ENCODE assay signal across 8 cellular contexts in genomic region chr4:82905205-82905604, GRCh38. TPM values are rescaled to one million over a fixed set of nuclear protein-coding genes. Genes with fewer than 3 reads are reported as not detected.
DNase-seq lines count a peak whose midpoint lies in the region; ATAC-seq, FAIRE-seq and TF ChIP-seq lines count a peak whose summit lies in the region.

No MANE protein-coding gene starts in this region.

- no peaks in the 10 kb centered on the region for H3K27me3 ChIP-seq in mammary epithelial cell (ENCODE audit: insufficient read depth, low read length)
- no peaks in the 10 kb centered on the region for H3K27me3 ChIP-seq in heart right ventricle

- H3K36me3 ChIP-seq in mammary epithelial cell (ENCODE audit: insufficient read depth, low read length): peaks cover 2% of the 10 kb centered on the region
- peaks cover 0 to 56% (median 8%) of the 10 kb centered on the region in 9 donors for H3K36me3 ChIP-seq in heart right ventricle

- in situ Hi-C loops in mammary epithelial cell (cut with MboI; ENCODE audit: low sequenced_read_pairs in 2 of 2): no loop called here

- H3K79me2 ChIP-seq in mammary epithelial cell (ENCODE audit: insufficient read depth, low read length): peaks cover 13% of the 10 kb centered on the region

- CTCF ChIA-PET in mammary epithelial cell (lab: Charles Lee; ENCODE audit: low non-redundant PET): no interaction called here

- H3K4me2 ChIP-seq in mammary epithelial cell (ENCODE audit: insufficient read depth, low read depth, low read length): peak overlapping the region; percentile 6

- BruUV-seq in mammary epithelial cell (replicated peaks; lab: Mats Ljungman, UMichigan): no TSS peak

- intact Hi-C loops in mammary epithelial cell (cut with micrococcal nuclease) (no loop called here), heart right ventricle (cut with DNase I) (loop anchor here in 1 of 10 donors (10.0 kb wide), 1 partner anchor 120 kb away; no protein-coding TSS in a partner anchor)

- dilution Hi-C loops in mammary epithelial cell (cut with HindIII; ENCODE audit: low sequenced_read_pairs): no loop called here

- H3K9me3 ChIP-seq in mammary epithelial cell (replicated peaks; ENCODE audit: insufficient read depth, low read length): no peaks in the 10 kb centered on the region
- H3K9me3 ChIP-seq in heart right ventricle: no peaks in the 10 kb centered on the region

- no peak overlapping the region for H3K9ac ChIP-seq in mammary epithelial cell (ENCODE audit: insufficient read depth, low read length)

- TF ChIP-seq CTCF in mammary epithelial cell (conservative IDR thresholded peaks at IDR 0.05 in 1 of 2, IDR thresholded peaks at IDR 0.05 in 1 of 2; ENCODE audit: extremely low read depth in 1 of 2, insufficient read depth in 1 of 2, low read depth in 1 of 2, low read length in 2 of 2) (no peak), heart right ventricle (IDR thresholded peaks at IDR 0.05) (no peak)

- H3K4me3 ChIP-seq in mammary epithelial cell (replicated peaks in 1 of 3; ENCODE audit: insufficient read depth in 1 of 3, low read depth in 2 of 3, low read length in 3 of 3) (no peak overlapping the region), heart right ventricle (no peak overlapping the region)

- peak; percentile 52 for ATAC-seq in GM18511 (IDR thresholded peaks at IDR 0.05; ENCODE audit: unreplicated experiment)
- ATAC-seq in heart right ventricle: no peak

- no peaks in the 10 kb centered on the region for H4K20me1 ChIP-seq in mammary epithelial cell (ENCODE audit: insufficient read depth, low read length)

- H3K27ac ChIP-seq in mammary epithelial cell (ENCODE audit: insufficient read depth, low read depth, low read length) (peak overlapping the region; percentile 25), heart right ventricle (no peak overlapping the region)

- no peak overlapping the region for H2AFZ ChIP-seq in mammary epithelial cell (ENCODE audit: low read depth, low read length)

- peak; percentile 73 for FAIRE-seq in H54 (lab: Jason Lieb, UNC)

- WGBS in mammary epithelial cell (ENCODE audit: low coverage, missing lambda C conversion rate): 75% methylated on average over 2 of the region's 2 CpGs
- 78 to 79% methylated on average over 2 of the region's 2 CpGs for WGBS in heart right ventricle, 2 donors

- DNase-seq in H54 (ENCODE audit: insufficient read length, low spot score) (peak; percentile 20), M059J (ENCODE audit: low read depth) (peak; percentile 61), mammary epithelial cell (peak; percentile 84), heart right ventricle (no peak), RPMI8226 (no peak), C1 segment of cervical spinal cord (lab: John Stamatoyannopoulos, UW) (no peak), DMS153 treated with DMSO at 0.1 percent for 48 hours (lab: John Stamatoyannopoulos, UW; ENCODE audit: unreplicated experiment) (no peak)

- TF ChIP-seq POLR2A in H54 (IDR thresholded peaks at IDR 0.05; ENCODE audit: low read depth, low read length): no peak

- peaks cover 5% of the 10 kb centered on the region for H3K4me1 ChIP-seq in mammary epithelial cell (ENCODE audit: insufficient read depth, low read length)
- peaks cover 0 to 18% (median 10%) of the 10 kb centered on the region in 9 donors for H3K4me1 ChIP-seq in heart right ventricle

RNA-seq across cellular contexts. Expression of gene THAP9, which starts 4.7 kb away (rescaled TPM):
- total RNA-seq in M059J (2014; rRNA removed; shearing (Covaris generic)): 0.96 and 2.6 TPM in 2 replicates
- total RNA-seq in mammary epithelial cell (1 to 10 TPM; 2.8 to 3.0 TPM), heart right ventricle (1 to 10 TPM; 3.5 to 9.1 (median 6.2) TPM)
- polyA plus RNA-seq in mammary epithelial cell (1.6 TPM), heart right ventricle (1 to 10 TPM; 1.9 to 5.4 TPM)
- polyA minus RNA-seq in mammary epithelial cell: not detected

RNA-seq across cellular contexts. Expression of gene SEC31A, which starts 14.3 kb away (rescaled TPM):
- total RNA-seq in M059J (2014; rRNA removed; shearing (Covaris generic)): 165 and 205 TPM in 2 replicates
- total RNA-seq in mammary epithelial cell (100 to 1,000 TPM; 204 to 225 TPM), heart right ventricle (100 to 1,000 TPM in 7 of 10 donors, 10 to 100 TPM in 3; 86.3 to 163 (median 124) TPM)
- polyA plus RNA-seq in mammary epithelial cell (149 TPM), heart right ventricle (100 to 1,000 TPM in 1 of 2 donors, 10 to 100 TPM in 1; 82.5 to 121 TPM)
- 157 TPM for polyA minus RNA-seq in mammary epithelial cell

Comparison
In these comparisons a context has a peak if more than half of its experiments do, and no peak if none do; other contexts are left out.
1. DNase-seq: peak in H54 (single experiment), M059J (single experiment) and mammary epithelial cell (single experiment); none in heart right ventricle (0 of 2), RPMI8226 (single experiment), C1 segment of cervical spinal cord (0 of 14) and DMS153 treated with DMSO at 0.1 percent for 48 hours (single experiment).